2 cellular contexts compared by ENCODE assay signal in the genomic region with DNA sequence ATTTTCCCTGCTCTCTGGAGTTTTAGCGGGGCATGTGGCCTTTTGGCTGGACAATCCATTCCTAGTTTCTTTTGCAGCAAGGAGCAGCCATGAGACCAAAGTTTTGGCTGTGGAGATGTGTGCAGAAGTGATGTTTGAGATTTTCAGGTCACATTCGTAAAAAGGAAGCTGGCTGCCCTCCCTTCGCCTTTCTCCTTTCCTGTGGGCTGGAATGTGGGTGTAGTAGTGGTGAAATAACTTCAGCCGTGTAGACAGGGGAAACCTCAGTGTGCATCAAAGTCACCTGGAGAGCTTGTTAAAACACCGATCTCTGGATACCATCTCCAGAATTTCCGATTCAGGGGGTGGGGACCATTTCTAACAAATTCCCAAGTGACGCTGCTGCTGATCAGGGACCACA.
TF ChIP-seq lines count a peak whose summit lies in the region.

No MANE protein-coding gene starts in this region.

TF ChIP-seq in K562, 482 proteins besides CTCF, POLR2A, EP300 and RAD21 (continues in another document):
- TF ChIP-seq, protein P1, sequence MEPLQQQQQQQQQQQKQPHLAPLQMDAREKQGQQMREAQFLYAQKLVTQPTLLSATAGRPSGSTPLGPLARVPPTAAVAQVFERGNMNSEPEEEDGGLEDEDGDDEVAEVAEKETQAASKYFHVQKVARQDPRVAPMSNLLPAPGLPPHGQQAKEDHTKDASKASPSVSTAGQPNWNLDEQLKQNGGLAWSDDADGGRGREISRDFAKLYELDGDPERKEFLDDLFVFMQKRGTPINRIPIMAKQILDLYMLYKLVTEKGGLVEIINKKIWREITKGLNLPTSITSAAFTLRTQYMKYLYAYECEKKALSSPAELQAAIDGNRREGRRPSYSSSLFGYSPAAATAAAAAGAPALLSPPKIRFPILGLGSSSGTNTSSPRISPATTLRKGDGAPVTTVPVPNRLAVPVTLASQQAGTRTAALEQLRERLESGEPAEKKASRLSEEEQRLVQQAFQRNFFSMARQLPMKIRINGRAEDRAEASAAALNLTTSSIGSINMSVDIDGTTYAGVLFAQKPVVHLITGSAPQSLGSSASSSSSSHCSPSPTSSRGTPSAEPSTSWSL (CRISPR knock-in tag; IDR thresholded peaks at IDR 0.05; ENCODE audit: borderline replicate concordance): no peak
- no peak for TF ChIP-seq ZMIZ1 (IDR thresholded peaks at IDR 0.05; ENCODE audit: low read depth in 2 of 2, low read length in 2 of 2)
- TF ChIP-seq FOXK2 (conservative IDR thresholded peaks at IDR 0.05 in 1 of 2, IDR thresholded peaks at IDR 0.05 in 1 of 2; ENCODE audit: low read depth in 2 of 2): no peak
- no peak for TF ChIP-seq SMAD2 (IDR thresholded peaks at IDR 0.05; ENCODE audit: low read depth, low read length)
- TF ChIP-seq RBFOX2 (IDR thresholded peaks at IDR 0.05; ENCODE audit: low read depth, low read length): no peak
- no peak for TF ChIP-seq CREBBP (IDR thresholded peaks at IDR 0.05; ENCODE audit: low read depth, low read length)
- TF ChIP-seq CHAMP1 (IDR thresholded peaks at IDR 0.05): no peak
- TF ChIP-seq MEF2D (tag; conservative IDR thresholded peaks at IDR 0.05; ENCODE audit: low read depth): no peak
- TF ChIP-seq ZNF445 (CRISPR knock-in tag; IDR thresholded peaks at IDR 0.05; ENCODE audit: low read depth): no peak
- no peak for TF ChIP-seq KDM2B (CRISPR knock-in tag; IDR thresholded peaks at IDR 0.05)
- TF ChIP-seq CHD1 (IDR thresholded peaks at IDR 0.05; ENCODE audit: low read length): no peak
- TF ChIP-seq NFRKB (IDR thresholded peaks at IDR 0.05; ENCODE audit: low read depth): no peak
- TF ChIP-seq, protein P2, sequence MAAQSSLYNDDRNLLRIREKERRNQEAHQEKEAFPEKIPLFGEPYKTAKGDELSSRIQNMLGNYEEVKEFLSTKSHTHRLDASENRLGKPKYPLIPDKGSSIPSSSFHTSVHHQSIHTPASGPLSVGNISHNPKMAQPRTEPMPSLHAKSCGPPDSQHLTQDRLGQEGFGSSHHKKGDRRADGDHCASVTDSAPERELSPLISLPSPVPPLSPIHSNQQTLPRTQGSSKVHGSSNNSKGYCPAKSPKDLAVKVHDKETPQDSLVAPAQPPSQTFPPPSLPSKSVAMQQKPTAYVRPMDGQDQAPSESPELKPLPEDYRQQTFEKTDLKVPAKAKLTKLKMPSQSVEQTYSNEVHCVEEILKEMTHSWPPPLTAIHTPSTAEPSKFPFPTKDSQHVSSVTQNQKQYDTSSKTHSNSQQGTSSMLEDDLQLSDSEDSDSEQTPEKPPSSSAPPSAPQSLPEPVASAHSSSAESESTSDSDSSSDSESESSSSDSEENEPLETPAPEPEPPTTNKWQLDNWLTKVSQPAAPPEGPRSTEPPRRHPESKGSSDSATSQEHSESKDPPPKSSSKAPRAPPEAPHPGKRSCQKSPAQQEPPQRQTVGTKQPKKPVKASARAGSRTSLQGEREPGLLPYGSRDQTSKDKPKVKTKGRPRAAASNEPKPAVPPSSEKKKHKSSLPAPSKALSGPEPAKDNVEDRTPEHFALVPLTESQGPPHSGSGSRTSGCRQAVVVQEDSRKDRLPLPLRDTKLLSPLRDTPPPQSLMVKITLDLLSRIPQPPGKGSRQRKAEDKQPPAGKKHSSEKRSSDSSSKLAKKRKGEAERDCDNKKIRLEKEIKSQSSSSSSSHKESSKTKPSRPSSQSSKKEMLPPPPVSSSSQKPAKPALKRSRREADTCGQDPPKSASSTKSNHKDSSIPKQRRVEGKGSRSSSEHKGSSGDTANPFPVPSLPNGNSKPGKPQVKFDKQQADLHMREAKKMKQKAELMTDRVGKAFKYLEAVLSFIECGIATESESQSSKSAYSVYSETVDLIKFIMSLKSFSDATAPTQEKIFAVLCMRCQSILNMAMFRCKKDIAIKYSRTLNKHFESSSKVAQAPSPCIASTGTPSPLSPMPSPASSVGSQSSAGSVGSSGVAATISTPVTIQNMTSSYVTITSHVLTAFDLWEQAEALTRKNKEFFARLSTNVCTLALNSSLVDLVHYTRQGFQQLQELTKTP (IDR thresholded peaks at IDR 0.05; ENCODE audit: low read depth in 1 of 2, partially characterized antibody in 2 of 2): no peak

TF ChIP-seq in HepG2, 621 proteins besides CTCF, POLR2A, EP300 and RAD21:
- TF ChIP-seq ZNF496 (CRISPR knock-in tag; IDR thresholded peaks at IDR 0.05; ENCODE audit: insufficient replicate concordance) (no peak), ZNF878 (CRISPR knock-in tag; IDR thresholded peaks at IDR 0.05) (no peak), ZNF703 (CRISPR knock-in tag; IDR thresholded peaks at IDR 0.05; ENCODE audit: borderline replicate concordance) (no peak), CBX2 (IDR thresholded peaks at IDR 0.05; ENCODE audit: low read depth, low read length) (no peak), CBX2 (CRISPR knock-in tag; IDR thresholded peaks at IDR 0.05; ENCODE audit: low read depth) (no peak), HOXA7 (CRISPR knock-in tag; IDR thresholded peaks at IDR 0.05) (no peak)
